In the genomic region with DNA sequence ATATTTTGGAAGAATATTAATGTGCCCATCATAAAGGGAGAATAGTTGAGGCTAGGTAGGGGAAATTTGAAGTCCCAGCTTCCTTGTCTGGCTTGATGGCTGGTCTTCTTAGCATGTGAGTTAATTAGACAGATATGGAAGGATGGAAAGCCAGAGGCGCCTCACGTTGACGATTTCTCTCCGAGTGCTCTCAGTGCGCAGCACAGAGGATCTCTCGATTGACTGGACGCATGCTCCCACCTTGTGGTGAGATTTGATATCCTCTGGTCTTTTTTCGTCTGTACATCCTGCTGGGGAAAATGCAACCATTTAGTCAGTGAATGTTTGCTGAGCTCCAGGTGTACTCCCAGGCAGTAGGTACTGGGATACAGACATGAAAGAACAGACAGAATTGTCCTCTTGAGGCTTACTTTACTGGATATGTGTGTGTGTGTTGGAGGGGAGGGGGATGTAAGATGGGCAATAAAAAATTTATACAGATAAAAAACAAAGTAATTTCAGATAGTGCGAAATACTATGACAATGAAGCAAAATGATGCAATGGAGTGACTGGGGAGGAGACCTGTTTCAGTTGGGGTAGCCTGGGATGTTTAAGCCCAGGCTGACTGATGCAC, we compare ENCODE assay signal across 8 cellular contexts.
DNase-seq lines count a peak whose midpoint lies in the region; FAIRE-seq and TF ChIP-seq lines count a peak whose summit lies in the region.

No MANE protein-coding gene starts in this region.

- no peak for TF ChIP-seq EP300 in transverse colon (IDR thresholded peaks at IDR 0.05; ENCODE audit: low read depth)

- peaks cover 0 to 5% (median 2%) of the 10 kb centered on the region in 4 donors for H3K4me1 ChIP-seq in transverse colon

- H3K27me3 ChIP-seq in transverse colon, result no peaks in the 10 kb centered on the region

- H3K4me3 ChIP-seq in GM12865 (ENCODE audit: low read depth, low read length) (no peak overlapping the region), transverse colon (no peak overlapping the region)

- in situ Hi-C loops in transverse colon (cut with MboI; ENCODE audit: low pct_ligation_motif_present in 1 of 4, low pct_unique_long_range_greater_than_20kb in 1 of 4, low sequenced_read_pairs in 3 of 4), result loop anchor here in 3 of 4 donors (5.0 to 25.0 kb wide), 3 partner anchors 108 to 233 kb away; a partner anchor contains a TSS

- DNase-seq in GM12865 (ENCODE audit: low read depth) (peak; percentile 47), HTR-8/SVneo (ENCODE audit: insufficient read length, low spot score) (peak; percentile 75), fibroblast of gingiva (ENCODE audit: low read depth) (peak; percentile 65), non-pigmented ciliary epithelial cell (ENCODE audit: low read depth) (peak; percentile 44), transverse colon (peak; percentile 75), NOMO-1 treated with DMSO at 0.1 percent for 48 hours (lab: John Stamatoyannopoulos, UW; ENCODE audit: unreplicated experiment) (no peak), NCI-H510A (lab: John Stamatoyannopoulos, UW) (no peak)
- DNase-seq in activated CD8-positive, alpha-beta memory T cell treated with anti-CD3 and anti-CD28 coated beads, Interleukin-2, amount 50 U/mL, for 1 hour (ENCODE audit: extremely low read depth), result peak; percentile 16

- H3K9me3 ChIP-seq in transverse colon, result no peaks in the 10 kb centered on the region

- H3K27ac ChIP-seq in transverse colon, result no peak overlapping the region

- 12 to 20% methylated on average over 5 to 9 of the region's 9 CpGs for WGBS in transverse colon (ENCODE audit: low coverage in 1 of 2), 2 donors

- intact Hi-C loops in transverse colon (cut with DNase I; ENCODE audit: low total_unique reads), result loop anchor here (5.0 kb wide), 1 partner anchor 123 kb away; no protein-coding TSS in a partner anchor

- no peak for FAIRE-seq in HTR-8/SVneo (lab: Jason Lieb, UNC)

- no peaks in the 10 kb centered on the region for H3K36me3 ChIP-seq in transverse colon

- TF ChIP-seq CTCF in GM12865 (IDR thresholded peaks at IDR 0.05; ENCODE audit: insufficient read depth, low read depth, low read length, missing control alignments) (peak; percentile 39), transverse colon (IDR thresholded peaks at IDR 0.05) (peak; percentile 61 to 88 (median 68))

- TF ChIP-seq POLR2A in transverse colon (IDR thresholded peaks at IDR 0.05), result no peak

Comparison
In these comparisons a context has a peak if more than half of its experiments do, and no peak if none do; other contexts are left out.
1. DNase-seq: peak in GM12865 (single experiment), HTR-8/SVneo (single experiment), activated CD8-positive, alpha-beta memory T cell treated with anti-CD3 and anti-CD28 coated beads, Interleukin-2, amount 50 U/mL, for 1 hour (single experiment), fibroblast of gingiva (single experiment), non-pigmented ciliary epithelial cell (single experiment) and transverse colon (single experiment); none in NOMO-1 treated with DMSO at 0.1 percent for 48 hours (single experiment) and NCI-H510A (single experiment).